1 cellular context compared by ENCODE assay signal in the genomic region with DNA sequence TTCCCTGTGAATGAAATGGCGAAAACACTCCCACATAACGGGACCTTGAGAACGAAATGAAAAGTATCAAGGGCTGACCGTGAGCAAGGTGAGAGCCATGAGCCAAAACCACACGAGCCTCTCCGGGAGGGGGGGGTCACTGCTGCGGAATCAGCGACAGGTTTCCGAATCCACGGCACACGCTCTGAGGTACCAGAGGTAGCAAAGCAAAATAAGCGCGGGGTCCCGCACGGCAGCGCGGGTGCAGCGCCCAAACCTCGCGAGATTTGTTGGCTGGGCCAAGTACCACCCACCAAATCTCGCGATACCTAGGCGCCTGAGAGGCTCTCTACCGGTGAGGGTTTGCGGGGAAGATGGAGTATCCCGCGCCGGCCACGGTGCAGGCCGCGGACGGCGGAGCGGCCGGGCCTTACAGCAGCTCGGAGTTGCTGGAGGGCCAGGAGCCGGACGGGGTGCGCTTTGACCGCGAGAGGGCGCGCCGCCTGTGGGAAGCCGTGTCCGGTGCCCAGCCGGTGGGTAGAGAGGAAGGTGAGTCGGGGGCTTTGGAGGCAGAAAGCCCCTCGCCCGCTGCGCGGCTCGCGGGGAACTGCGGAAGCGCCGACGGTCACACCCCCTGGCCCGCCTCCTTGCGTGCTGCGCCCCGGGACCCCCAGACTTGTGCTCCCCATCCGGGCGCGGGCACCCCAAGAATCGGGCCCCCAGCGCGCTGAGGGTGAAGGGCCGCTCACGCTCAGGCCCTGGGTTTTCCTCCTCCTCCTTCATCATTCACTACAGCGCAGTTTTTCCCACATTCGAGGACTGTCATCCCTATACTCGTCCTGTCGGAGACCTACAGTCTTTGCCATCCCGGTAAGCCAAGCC.
TF ChIP-seq lines count a peak whose summit lies in the region.

A gene with protein sequence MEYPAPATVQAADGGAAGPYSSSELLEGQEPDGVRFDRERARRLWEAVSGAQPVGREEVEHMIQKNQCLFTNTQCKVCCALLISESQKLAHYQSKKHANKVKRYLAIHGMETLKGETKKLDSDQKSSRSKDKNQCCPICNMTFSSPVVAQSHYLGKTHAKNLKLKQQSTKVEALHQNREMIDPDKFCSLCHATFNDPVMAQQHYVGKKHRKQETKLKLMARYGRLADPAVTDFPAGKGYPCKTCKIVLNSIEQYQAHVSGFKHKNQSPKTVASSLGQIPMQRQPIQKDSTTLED (plus strand): TSS at position 311 of the 861 bp plus-strand sequence. CDS start 43 bp downstream, at position 354.

TF ChIP-seq in K562, 482 proteins besides CTCF, POLR2A, EP300 and RAD21 (continued from another document and continues in another):
- peak; percentile 79; the same call in 1 of the 2 replicates for TF ChIP-seq LCOR (CRISPR knock-in tag; IDR thresholded peaks at IDR 0.05)
- peak; percentile 81 for TF ChIP-seq ZBTB1 (CRISPR knock-in tag; IDR thresholded peaks at IDR 0.05; ENCODE audit: borderline replicate concordance, low read depth)
- TF ChIP-seq, protein P1, sequence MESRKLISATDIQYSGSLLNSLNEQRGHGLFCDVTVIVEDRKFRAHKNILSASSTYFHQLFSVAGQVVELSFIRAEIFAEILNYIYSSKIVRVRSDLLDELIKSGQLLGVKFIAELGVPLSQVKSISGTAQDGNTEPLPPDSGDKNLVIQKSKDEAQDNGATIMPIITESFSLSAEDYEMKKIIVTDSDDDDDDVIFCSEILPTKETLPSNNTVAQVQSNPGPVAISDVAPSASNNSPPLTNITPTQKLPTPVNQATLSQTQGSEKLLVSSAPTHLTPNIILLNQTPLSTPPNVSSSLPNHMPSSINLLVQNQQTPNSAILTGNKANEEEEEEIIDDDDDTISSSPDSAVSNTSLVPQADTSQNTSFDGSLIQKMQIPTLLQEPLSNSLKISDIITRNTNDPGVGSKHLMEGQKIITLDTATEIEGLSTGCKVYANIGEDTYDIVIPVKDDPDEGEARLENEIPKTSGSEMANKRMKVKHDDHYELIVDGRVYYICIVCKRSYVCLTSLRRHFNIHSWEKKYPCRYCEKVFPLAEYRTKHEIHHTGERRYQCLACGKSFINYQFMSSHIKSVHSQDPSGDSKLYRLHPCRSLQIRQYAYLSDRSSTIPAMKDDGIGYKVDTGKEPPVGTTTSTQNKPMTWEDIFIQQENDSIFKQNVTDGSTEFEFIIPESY (CRISPR knock-in tag; IDR thresholded peaks at IDR 0.05): no peak
- peak; percentile 87 for TF ChIP-seq TAF1 (IDR thresholded peaks at IDR 0.05; ENCODE audit: control insufficient read depth, extremely low read depth, insufficient read depth, low read length, severe bottlenecking)
- TF ChIP-seq ERF (CRISPR knock-in tag; IDR thresholded peaks at IDR 0.05): no peak
- TF ChIP-seq ETV5 (CRISPR knock-in tag; IDR thresholded peaks at IDR 0.05; ENCODE audit: low read depth): peak; percentile 63; the same call in 1 of the 2 replicates
- TF ChIP-seq, protein P2, sequence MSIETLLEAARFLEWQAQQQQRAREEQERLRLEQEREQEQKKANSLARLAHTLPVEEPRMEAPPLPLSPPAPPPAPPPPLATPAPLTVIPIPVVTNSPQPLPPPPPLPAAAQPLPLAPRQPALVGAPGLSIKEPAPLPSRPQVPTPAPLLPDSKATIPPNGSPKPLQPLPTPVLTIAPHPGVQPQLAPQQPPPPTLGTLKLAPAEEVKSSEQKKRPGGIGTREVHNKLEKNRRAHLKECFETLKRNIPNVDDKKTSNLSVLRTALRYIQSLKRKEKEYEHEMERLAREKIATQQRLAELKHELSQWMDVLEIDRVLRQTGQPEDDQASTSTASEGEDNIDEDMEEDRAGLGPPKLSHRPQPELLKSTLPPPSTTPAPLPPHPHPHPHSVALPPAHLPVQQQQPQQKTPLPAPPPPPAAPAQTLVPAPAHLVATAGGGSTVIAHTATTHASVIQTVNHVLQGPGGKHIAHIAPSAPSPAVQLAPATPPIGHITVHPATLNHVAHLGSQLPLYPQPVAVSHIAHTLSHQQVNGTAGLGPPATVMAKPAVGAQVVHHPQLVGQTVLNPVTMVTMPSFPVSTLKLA (conservative IDR thresholded peaks at IDR 0.05): peak; percentile 44 to 51; a peak in 3 of 4 replicates
- TF ChIP-seq CHD2 (IDR thresholded peaks at IDR 0.05; ENCODE audit: low read depth, low read length): peak; percentile 98
- TF ChIP-seq DIDO1 (tag; IDR thresholded peaks at IDR 0.05; ENCODE audit: low read depth): 0 out of 2 replicates have a peak, but pooled peaks have one; percentile 41
- TF ChIP-seq KDM5B (IDR thresholded peaks at IDR 0.05; ENCODE audit: insufficient replicate concordance, low read depth, low read length): peak; percentile 76
- TF ChIP-seq YY1 (IDR thresholded peaks at IDR 0.05; ENCODE audit: borderline replicate concordance in 1 of 3, control insufficient read depth in 1 of 3, extremely low read depth in 1 of 3, insufficient read depth in 3 of 3, insufficient read length in 1 of 3, insufficient replicate concordance in 2 of 3, low read depth in 1 of 3, low read length in 2 of 3): peak; percentile 52 to 90 (median 86)
- peak; percentile 76 for TF ChIP-seq CXXC5 (CRISPR knock-in tag; IDR thresholded peaks at IDR 0.05)
- no peak for TF ChIP-seq JUN (IDR thresholded peaks at IDR 0.05; ENCODE audit: borderline replicate concordance, low read depth, low read length)
- no peak; the same call in 1 of the 2 replicates for TF ChIP-seq JUN (CRISPR knock-in tag; IDR thresholded peaks at IDR 0.05; ENCODE audit: borderline replicate concordance)
- TF ChIP-seq SMAD1 (IDR thresholded peaks at IDR 0.05; ENCODE audit: low read depth, low read length, partially characterized antibody): no peak
- peak; percentile 49 for TF ChIP-seq NEUROD1 (IDR thresholded peaks at IDR 0.05; ENCODE audit: borderline replicate concordance, low read depth, low read length, partially characterized antibody)
- TF ChIP-seq ZNF766 (CRISPR knock-in tag; conservative IDR thresholded peaks at IDR 0.05): no peak
- peak; percentile 50 to 76; a peak in 3 of 4 replicates for TF ChIP-seq MAZ (CRISPR knock-in tag; conservative IDR thresholded peaks at IDR 0.05 in 1 of 2, IDR thresholded peaks at IDR 0.05 in 1 of 2)
- TF ChIP-seq, protein P3, sequence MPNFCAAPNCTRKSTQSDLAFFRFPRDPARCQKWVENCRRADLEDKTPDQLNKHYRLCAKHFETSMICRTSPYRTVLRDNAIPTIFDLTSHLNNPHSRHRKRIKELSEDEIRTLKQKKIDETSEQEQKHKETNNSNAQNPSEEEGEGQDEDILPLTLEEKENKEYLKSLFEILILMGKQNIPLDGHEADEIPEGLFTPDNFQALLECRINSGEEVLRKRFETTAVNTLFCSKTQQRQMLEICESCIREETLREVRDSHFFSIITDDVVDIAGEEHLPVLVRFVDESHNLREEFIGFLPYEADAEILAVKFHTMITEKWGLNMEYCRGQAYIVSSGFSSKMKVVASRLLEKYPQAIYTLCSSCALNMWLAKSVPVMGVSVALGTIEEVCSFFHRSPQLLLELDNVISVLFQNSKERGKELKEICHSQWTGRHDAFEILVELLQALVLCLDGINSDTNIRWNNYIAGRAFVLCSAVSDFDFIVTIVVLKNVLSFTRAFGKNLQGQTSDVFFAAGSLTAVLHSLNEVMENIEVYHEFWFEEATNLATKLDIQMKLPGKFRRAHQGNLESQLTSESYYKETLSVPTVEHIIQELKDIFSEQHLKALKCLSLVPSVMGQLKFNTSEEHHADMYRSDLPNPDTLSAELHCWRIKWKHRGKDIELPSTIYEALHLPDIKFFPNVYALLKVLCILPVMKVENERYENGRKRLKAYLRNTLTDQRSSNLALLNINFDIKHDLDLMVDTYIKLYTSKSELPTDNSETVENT (CRISPR knock-in tag; IDR thresholded peaks at IDR 0.05): 0 out of 2 replicates have a peak, but pooled peaks have one; percentile 6
- peak; percentile 93 for TF ChIP-seq HNRNPLL (IDR thresholded peaks at IDR 0.05; ENCODE audit: low read depth, low read length, poor library complexity, severe bottlenecking)
- TF ChIP-seq FOXJ2 (tag; IDR thresholded peaks at IDR 0.05): no peak
- TF ChIP-seq RBM22 (IDR thresholded peaks at IDR 0.05; ENCODE audit: low read depth, low read length, poor library complexity, severe bottlenecking): peak; percentile 70
- peak; percentile 54 for TF ChIP-seq PCBP1 (IDR thresholded peaks at IDR 0.05; ENCODE audit: low read depth, low read length, poor library complexity, severe bottlenecking)
- peak; percentile 93 for TF ChIP-seq RBBP5 (IDR thresholded peaks at IDR 0.05; ENCODE audit: borderline replicate concordance, insufficient read depth, low read length, poor library complexity, severe bottlenecking)
- no peak for TF ChIP-seq PHTF2 (CRISPR knock-in tag; IDR thresholded peaks at IDR 0.05)
- TF ChIP-seq, protein P4, sequence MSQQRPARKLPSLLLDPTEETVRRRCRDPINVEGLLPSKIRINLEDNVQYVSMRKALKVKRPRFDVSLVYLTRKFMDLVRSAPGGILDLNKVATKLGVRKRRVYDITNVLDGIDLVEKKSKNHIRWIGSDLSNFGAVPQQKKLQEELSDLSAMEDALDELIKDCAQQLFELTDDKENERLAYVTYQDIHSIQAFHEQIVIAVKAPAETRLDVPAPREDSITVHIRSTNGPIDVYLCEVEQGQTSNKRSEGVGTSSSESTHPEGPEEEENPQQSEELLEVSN (IDR thresholded peaks at IDR 0.05; ENCODE audit: borderline replicate concordance in 1 of 2, extremely low read depth in 1 of 2, insufficient read depth in 1 of 2, insufficient read length in 1 of 2, low read depth in 1 of 2, low read length in 1 of 2, poor library complexity in 1 of 2, severe bottlenecking in 1 of 2): peak; percentile 56 to 73
- 0 out of 2 replicates have a peak, but pooled peaks have one; percentile 49 for TF ChIP-seq ZNF12 (CRISPR knock-in tag; IDR thresholded peaks at IDR 0.05)
- peak; percentile 95; the same call in 1 of the 2 replicates for TF ChIP-seq ZNF282 (CRISPR knock-in tag; IDR thresholded peaks at IDR 0.05)
- TF ChIP-seq, protein P5, sequence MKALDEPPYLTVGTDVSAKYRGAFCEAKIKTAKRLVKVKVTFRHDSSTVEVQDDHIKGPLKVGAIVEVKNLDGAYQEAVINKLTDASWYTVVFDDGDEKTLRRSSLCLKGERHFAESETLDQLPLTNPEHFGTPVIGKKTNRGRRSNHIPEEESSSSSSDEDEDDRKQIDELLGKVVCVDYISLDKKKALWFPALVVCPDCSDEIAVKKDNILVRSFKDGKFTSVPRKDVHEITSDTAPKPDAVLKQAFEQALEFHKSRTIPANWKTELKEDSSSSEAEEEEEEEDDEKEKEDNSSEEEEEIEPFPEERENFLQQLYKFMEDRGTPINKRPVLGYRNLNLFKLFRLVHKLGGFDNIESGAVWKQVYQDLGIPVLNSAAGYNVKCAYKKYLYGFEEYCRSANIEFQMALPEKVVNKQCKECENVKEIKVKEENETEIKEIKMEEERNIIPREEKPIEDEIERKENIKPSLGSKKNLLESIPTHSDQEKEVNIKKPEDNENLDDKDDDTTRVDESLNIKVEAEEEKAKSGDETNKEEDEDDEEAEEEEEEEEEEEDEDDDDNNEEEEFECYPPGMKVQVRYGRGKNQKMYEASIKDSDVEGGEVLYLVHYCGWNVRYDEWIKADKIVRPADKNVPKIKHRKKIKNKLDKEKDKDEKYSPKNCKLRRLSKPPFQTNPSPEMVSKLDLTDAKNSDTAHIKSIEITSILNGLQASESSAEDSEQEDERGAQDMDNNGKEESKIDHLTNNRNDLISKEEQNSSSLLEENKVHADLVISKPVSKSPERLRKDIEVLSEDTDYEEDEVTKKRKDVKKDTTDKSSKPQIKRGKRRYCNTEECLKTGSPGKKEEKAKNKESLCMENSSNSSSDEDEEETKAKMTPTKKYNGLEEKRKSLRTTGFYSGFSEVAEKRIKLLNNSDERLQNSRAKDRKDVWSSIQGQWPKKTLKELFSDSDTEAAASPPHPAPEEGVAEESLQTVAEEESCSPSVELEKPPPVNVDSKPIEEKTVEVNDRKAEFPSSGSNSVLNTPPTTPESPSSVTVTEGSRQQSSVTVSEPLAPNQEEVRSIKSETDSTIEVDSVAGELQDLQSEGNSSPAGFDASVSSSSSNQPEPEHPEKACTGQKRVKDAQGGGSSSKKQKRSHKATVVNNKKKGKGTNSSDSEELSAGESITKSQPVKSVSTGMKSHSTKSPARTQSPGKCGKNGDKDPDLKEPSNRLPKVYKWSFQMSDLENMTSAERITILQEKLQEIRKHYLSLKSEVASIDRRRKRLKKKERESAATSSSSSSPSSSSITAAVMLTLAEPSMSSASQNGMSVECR (CRISPR knock-in tag; IDR thresholded peaks at IDR 0.05): 0 out of 2 replicates have a peak, but pooled peaks have one; percentile 50
- TF ChIP-seq EP400 (IDR thresholded peaks at IDR 0.05): peak; percentile 67
- TF ChIP-seq GABPB1 (CRISPR knock-in tag; IDR thresholded peaks at IDR 0.05): peak; percentile 26; the same call in 1 of the 2 replicates
- TF ChIP-seq, protein P6, sequence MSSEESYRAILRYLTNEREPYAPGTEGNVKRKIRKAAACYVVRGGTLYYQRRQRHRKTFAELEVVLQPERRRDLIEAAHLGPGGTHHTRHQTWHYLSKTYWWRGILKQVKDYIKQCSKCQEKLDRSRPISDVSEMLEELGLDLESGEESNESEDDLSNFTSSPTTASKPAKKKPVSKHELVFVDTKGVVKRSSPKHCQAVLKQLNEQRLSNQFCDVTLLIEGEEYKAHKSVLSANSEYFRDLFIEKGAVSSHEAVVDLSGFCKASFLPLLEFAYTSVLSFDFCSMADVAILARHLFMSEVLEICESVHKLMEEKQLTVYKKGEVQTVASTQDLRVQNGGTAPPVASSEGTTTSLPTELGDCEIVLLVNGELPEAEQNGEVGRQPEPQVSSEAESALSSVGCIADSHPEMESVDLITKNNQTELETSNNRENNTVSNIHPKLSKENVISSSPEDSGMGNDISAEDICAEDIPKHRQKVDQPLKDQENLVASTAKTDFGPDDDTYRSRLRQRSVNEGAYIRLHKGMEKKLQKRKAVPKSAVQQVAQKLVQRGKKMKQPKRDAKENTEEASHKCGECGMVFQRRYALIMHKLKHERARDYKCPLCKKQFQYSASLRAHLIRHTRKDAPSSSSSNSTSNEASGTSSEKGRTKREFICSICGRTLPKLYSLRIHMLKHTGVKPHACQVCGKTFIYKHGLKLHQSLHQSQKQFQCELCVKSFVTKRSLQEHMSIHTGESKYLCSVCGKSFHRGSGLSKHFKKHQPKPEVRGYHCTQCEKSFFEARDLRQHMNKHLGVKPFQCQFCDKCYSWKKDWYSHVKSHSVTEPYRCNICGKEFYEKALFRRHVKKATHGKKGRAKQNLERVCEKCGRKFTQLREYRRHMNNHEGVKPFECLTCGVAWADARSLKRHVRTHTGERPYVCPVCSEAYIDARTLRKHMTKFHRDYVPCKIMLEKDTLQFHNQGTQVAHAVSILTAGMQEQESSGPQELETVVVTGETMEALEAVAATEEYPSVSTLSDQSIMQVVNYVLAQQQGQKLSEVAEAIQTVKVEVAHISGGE (CRISPR knock-in tag; IDR thresholded peaks at IDR 0.05): 0 out of 6 replicates have a peak, but pooled peaks of 1 of the 3 experiments have one; percentile 27
- no peak for TF ChIP-seq ZFP36 (IDR thresholded peaks at IDR 0.05; ENCODE audit: low read depth, low read length, partially characterized antibody)
